In genomic region chr9:86098793-86099694, GRCh38 we compare ENCODE assay signal across 8 cellular contexts. TPM values are rescaled to one million over a fixed set of nuclear protein-coding genes. Genes with fewer than 3 reads are reported as not detected.
A peak's percentile ranks its signal among the peaks of the same experiment; 100 is the strongest.
DNase-seq lines count a peak whose midpoint lies in the region; ATAC-seq and TF ChIP-seq lines count a peak whose summit lies in the region.

A gene with protein sequence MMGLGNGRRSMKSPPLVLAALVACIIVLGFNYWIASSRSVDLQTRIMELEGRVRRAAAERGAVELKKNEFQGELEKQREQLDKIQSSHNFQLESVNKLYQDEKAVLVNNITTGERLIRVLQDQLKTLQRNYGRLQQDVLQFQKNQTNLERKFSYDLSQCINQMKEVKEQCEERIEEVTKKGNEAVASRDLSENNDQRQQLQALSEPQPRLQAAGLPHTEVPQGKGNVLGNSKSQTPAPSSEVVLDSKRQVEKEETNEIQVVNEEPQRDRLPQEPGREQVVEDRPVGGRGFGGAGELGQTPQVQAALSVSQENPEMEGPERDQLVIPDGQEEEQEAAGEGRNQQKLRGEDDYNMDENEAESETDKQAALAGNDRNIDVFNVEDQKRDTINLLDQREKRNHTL (minus strand): TSS chr9:86099558. CDS start chr9:86079320, 20,238 bp downstream.

- H3K27ac Mint-ChIP-seq in activated T-cell treated with anti-CD3 and anti-CD28 coated beads, Interleukin-2, amount 50 U/mL, for 72 hours, result peak within 1 kb of the TSS; percentile 66
- peak within 1 kb of the TSS; percentile 94 for H3K27ac Mint-ChIP-seq in nephron progenitor cell

- H3K9me3 Mint-ChIP-seq in activated T-cell treated with anti-CD3 and anti-CD28 coated beads, Interleukin-2, amount 50 U/mL, for 72 hours, result no peaks in the 10 kb centered on the region
- H3K9me3 Mint-ChIP-seq in nephron progenitor cell, result peaks cover 11% of the 10 kb centered on the region

- ATAC-seq in GM18858 (IDR thresholded peaks at IDR 0.05; ENCODE audit: unreplicated experiment) (peak; percentile 57), HG02981 (IDR thresholded peaks at IDR 0.05; ENCODE audit: unreplicated experiment) (peak; percentile 63)
- ATAC-seq in activated T-cell treated with anti-CD3 and anti-CD28 coated beads, Interleukin-2, amount 50 U/mL, for 72 hours (replicated peaks in 1 of 2), result peak; percentile 88

- TF ChIP-seq CTCF in foreskin fibroblast (IDR thresholded peaks at IDR 0.05; ENCODE audit: low read depth, low read length), result no peak
- TF ChIP-seq CTCF in nephron progenitor cell (IDR thresholded peaks at IDR 0.05), result no peak

- DNase-seq in Ammon's horn (ENCODE audit: low spot score), result peak; percentile 47
- peak; percentile 61 for DNase-seq in NCI-H2227 treated with DMSO at 0.1 percent for 48 hours (lab: John Stamatoyannopoulos, UW)
- DNase-seq in activated T-cell treated with anti-CD3 and anti-CD28 coated beads, Interleukin-2, amount 50 U/mL, for 72 hours, result peak; percentile 57 to 60
- DNase-seq in foreskin fibroblast, result peak; percentile 59 to 87
- DNase-seq in nephron progenitor cell, result peak; percentile 81
- no peak for DNase-seq in NCI-H524 treated with DMSO at 0.1 percent for 48 hours (lab: John Stamatoyannopoulos, UW)

- peak within 1 kb of the TSS; percentile 86 to 88 for H3K4me3 Mint-ChIP-seq in activated T-cell treated with anti-CD3 and anti-CD28 coated beads, Interleukin-2, amount 50 U/mL, for 72 hours
- peak within 1 kb of the TSS; percentile 91 for H3K4me3 Mint-ChIP-seq in nephron progenitor cell

- H3K4me3 ChIP-seq in foreskin fibroblast (ENCODE audit: low read depth in 1 of 2, low read length in 2 of 2), result peak within 1 kb of the TSS; percentile 72 to 95

- H3K27me3 Mint-ChIP-seq in activated T-cell treated with anti-CD3 and anti-CD28 coated beads, Interleukin-2, amount 50 U/mL, for 72 hours (ENCODE audit: low read depth), result peaks cover 68% of the 10 kb centered on the region
- peaks cover 22% of the 10 kb centered on the region for H3K27me3 Mint-ChIP-seq in nephron progenitor cell (ENCODE audit: low read depth, poor library complexity)

- peaks cover 0 to 2% of the 10 kb centered on the region in 2 donors for H3K36me3 Mint-ChIP-seq in activated T-cell treated with anti-CD3 and anti-CD28 coated beads, Interleukin-2, amount 50 U/mL, for 72 hours (ENCODE audit: insufficient read depth in 2 of 2)
- peaks cover 21% of the 10 kb centered on the region for H3K36me3 Mint-ChIP-seq in nephron progenitor cell (ENCODE audit: low read depth)

- H3K4me1 Mint-ChIP-seq in activated T-cell treated with anti-CD3 and anti-CD28 coated beads, Interleukin-2, amount 50 U/mL, for 72 hours (ENCODE audit: low read depth), result peaks cover 7% of the 10 kb centered on the region
- H3K4me1 Mint-ChIP-seq in nephron progenitor cell, result peaks cover 45% of the 10 kb centered on the region

RNA-seq across cellular contexts. Expression of the gene that starts here (rescaled TPM):
- total RNA-seq in activated T-cell treated with anti-CD3 and anti-CD28 coated beads, Interleukin-2, amount 50 U/mL, for 72 hours, result 1 to 10 TPM; 1.2 to 2.7 TPM
